Comparison of ENCODE assay signal across 8 cellular contexts in genomic region chr2:50492452-50492851, GRCh38.
DNase-seq lines count a peak whose midpoint lies in the region; ATAC-seq lines count a peak whose summit lies in the region.

No MANE protein-coding gene starts in this region.

- H3K27me3 ChIP-seq in naive thymus-derived CD4-positive, alpha-beta T cell (ENCODE audit: control insufficient read depth in 2 of 2, insufficient read depth in 2 of 2, low read length in 2 of 2) = no peaks in the 10 kb centered on the region

- peaks cover 21% of the 10 kb centered on the region for H3K4me1 Mint-ChIP-seq in T-helper 17 cell
- peaks cover 0 to 20% (median 11%) of the 10 kb centered on the region in 7 donors for H3K4me1 Mint-ChIP-seq in naive thymus-derived CD4-positive, alpha-beta T cell

- no peak overlapping the region for H3K27ac Mint-ChIP-seq in T-helper 17 cell
- H3K27ac Mint-ChIP-seq in naive thymus-derived CD4-positive, alpha-beta T cell = peak overlapping the region in 1 of 9 donors; percentile 13

- no peaks in the 10 kb centered on the region for H3K9me3 ChIP-seq in T-helper 17 cell (ENCODE audit: control insufficient read depth, low read length, poor library complexity, severe bottlenecking)
- no peaks in the 10 kb centered on the region for H3K9me3 ChIP-seq in naive thymus-derived CD4-positive, alpha-beta T cell (ENCODE audit: control insufficient read depth in 2 of 3, low read length in 3 of 3)

- H3K36me3 Mint-ChIP-seq in T-helper 17 cell (ENCODE audit: low read depth) = no peaks in the 10 kb centered on the region
- no peaks in the 10 kb centered on the region for H3K36me3 Mint-ChIP-seq in naive thymus-derived CD4-positive, alpha-beta T cell

- intact Hi-C loops in naive thymus-derived CD4-positive, alpha-beta T cell (cut with micrococcal nuclease) = loop anchor here (1.0 to 5.0 kb wide), 3 partner anchors 805 to 1890 kb away; no protein-coding TSS in a partner anchor

- ATAC-seq in GM18867 (IDR thresholded peaks at IDR 0.05; ENCODE audit: unreplicated experiment) (peak; percentile 87), HG02981 (IDR thresholded peaks at IDR 0.05; ENCODE audit: unreplicated experiment) (peak; percentile 86), T-helper 17 cell (peak; percentile 75), esophagus mucosa (peak; percentile 64)
- peak; percentile 74 for ATAC-seq in naive thymus-derived CD4-positive, alpha-beta T cell

- no peaks in the 10 kb centered on the region for H3K36me3 ChIP-seq in naive thymus-derived CD4-positive, alpha-beta T cell (ENCODE audit: control insufficient read depth in 2 of 3, insufficient read depth in 3 of 3, low read length in 3 of 3)

- DNase-seq in COLO829 (ENCODE audit: low spot score) = peak; percentile 58
- peak; percentile 76 for DNase-seq in NCI-H146 treated with DMSO at 0.1 percent for 48 hours (lab: John Stamatoyannopoulos, UW; ENCODE audit: unreplicated experiment)
- DNase-seq in T-helper 17 cell = no peak
- DNase-seq in naive thymus-derived CD4-positive, alpha-beta T cell = peak in 5 of 9 donors; percentile 18 to 36 (median 30)
- no peak for DNase-seq in GOT3 (lab: John Stamatoyannopoulos, UW)

- peak overlapping the region; percentile 60 for H3K4me3 Mint-ChIP-seq in T-helper 17 cell
- peak overlapping the region in 9 of 10 donors; percentile 3 to 57 (median 19) for H3K4me3 Mint-ChIP-seq in naive thymus-derived CD4-positive, alpha-beta T cell

- CTCF ChIA-PET in naive thymus-derived CD4-positive, alpha-beta T cell (lab: Charles Lee) = no interaction called here

- peaks cover 35% of the 10 kb centered on the region for H3K27me3 Mint-ChIP-seq in T-helper 17 cell
- no peaks in the 10 kb centered on the region for H3K27me3 Mint-ChIP-seq in naive thymus-derived CD4-positive, alpha-beta T cell

- no peaks in the 10 kb centered on the region for H3K4me1 ChIP-seq in naive thymus-derived CD4-positive, alpha-beta T cell (ENCODE audit: control insufficient read depth in 2 of 2, insufficient read depth in 2 of 2, low read length in 2 of 2)

- H3K4me3 ChIP-seq in naive thymus-derived CD4-positive, alpha-beta T cell (ENCODE audit: low read length) = no peak overlapping the region

- H3K27ac ChIP-seq in naive thymus-derived CD4-positive, alpha-beta T cell (ENCODE audit: low read depth, low read length) = no peak overlapping the region

- no peaks in the 10 kb centered on the region for H3K9me3 Mint-ChIP-seq in naive thymus-derived CD4-positive, alpha-beta T cell

- POLR2A ChIA-PET in naive thymus-derived CD4-positive, alpha-beta T cell (lab: Charles Lee) = no interaction called here

Comparison
In these comparisons a context has a peak if more than half of its experiments do, and no peak if none do; other contexts are left out.
1. DNase-seq: peak in COLO829 (single experiment), NCI-H146 treated with DMSO at 0.1 percent for 48 hours (single experiment) and naive thymus-derived CD4-positive, alpha-beta T cell (5 of 9); none in T-helper 17 cell (0 of 3) and GOT3 (single experiment).
2. Peak in every context shown above with its lines, with median percentiles within 50 percentile points of each other: ATAC-seq.